In the genomic region with DNA sequence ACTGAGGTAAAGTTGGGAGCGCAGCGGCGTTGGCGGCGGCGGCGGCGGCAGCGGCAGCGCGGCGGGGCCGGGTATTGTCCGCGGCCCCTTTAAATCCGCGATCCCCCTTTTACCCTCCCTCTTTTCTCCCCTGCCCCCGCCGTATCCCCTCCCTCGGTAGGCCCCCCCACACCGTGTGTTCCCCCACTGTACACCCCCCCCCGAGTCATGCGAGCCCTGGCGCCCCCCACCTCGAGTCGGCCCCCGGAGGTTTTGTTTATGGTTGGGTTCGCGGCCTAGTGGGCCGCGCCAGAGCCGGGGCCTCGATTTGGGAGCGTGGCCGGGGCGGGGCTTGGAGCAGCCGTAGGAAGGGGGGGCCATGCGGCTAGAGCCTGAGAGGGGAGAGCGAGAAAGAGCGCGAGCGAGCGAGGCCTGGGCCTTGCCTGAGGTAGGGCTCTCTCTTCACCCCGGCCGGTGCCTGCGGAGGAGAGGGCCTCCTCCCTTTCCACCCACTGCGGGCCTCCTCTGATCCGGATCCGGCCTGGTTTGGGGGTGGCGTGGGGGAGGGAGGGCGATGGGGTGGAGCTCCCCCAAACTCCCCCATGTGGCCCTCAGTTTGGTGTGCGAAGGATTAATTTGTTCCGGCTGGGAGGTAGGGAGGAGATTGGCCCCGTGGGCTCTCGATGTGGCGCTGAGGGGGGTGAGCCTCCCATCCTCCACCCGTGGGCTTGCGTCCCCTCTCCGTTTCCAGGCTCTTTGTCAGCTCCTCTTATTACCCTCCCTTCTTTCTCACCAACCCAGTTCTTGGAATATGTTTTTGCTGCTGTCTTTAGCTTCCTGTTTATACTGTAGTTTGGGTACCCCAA, we compare ENCODE assay signal across 8 cellular contexts. TPM values are rescaled to one million over a fixed set of nuclear protein-coding genes. Genes with fewer than 3 reads are reported as not detected.
A peak's percentile ranks its signal among the peaks of the same experiment; 100 is the strongest.
DNase-seq lines count a peak whose midpoint lies in the region; ATAC-seq and TF ChIP-seq lines count a peak whose summit lies in the region.

No MANE protein-coding gene starts in this region.

- intact Hi-C loops in Right ventricle myocardium superior (cut with DNase I) = no loop called here

- peak overlapping the region; percentile 99 for H3K14ac ChIP-seq in trophoblast cell (ENCODE audit: low read length)

- no peak overlapping the region for H2BK12ac ChIP-seq in trophoblast cell (ENCODE audit: low read length)

- no peak for TF ChIP-seq POLR2A in tibial nerve (IDR thresholded peaks at IDR 0.05)

- H3K4me3 ChIP-seq in SJSA1 (peak overlapping the region; percentile 70), trophoblast cell (ENCODE audit: low read depth, low read length) (peak overlapping the region; percentile 89), tibial nerve (peak overlapping the region; percentile 81 to 98 (median 90))

- H4K12ac ChIP-seq in trophoblast cell (ENCODE audit: low read depth, low read length) = peak overlapping the region; percentile 98

- H3K9me3 Mint-ChIP-seq in activated naive CD4-positive, alpha-beta T cell treated with anti-CD3 and anti-CD28 coated beads, Interleukin-2, amount 10 ng/mL, durations not matched to agents 7 days and 5 days = no peaks in the 10 kb centered on the region

- peaks cover 20% of the 10 kb centered on the region for H3K79me2 ChIP-seq in trophoblast cell (ENCODE audit: control insufficient read depth, insufficient read depth, low read length, poor library complexity)

- H4K8ac ChIP-seq in trophoblast cell (ENCODE audit: low read depth, low read length) = peak overlapping the region; percentile 95

- H3K79me1 ChIP-seq in trophoblast cell (ENCODE audit: low read length) = peaks cover 13% of the 10 kb centered on the region

- H3K36me3 ChIP-seq in SJSA1 (peaks cover 63% of the 10 kb centered on the region), trophoblast cell (ENCODE audit: control insufficient read depth in 1 of 2, insufficient read depth in 2 of 2, low read length in 2 of 2) (peaks cover 6 to 19% of the 10 kb centered on the region in 2 experiments), tibial nerve (peaks cover 0 to 33% (median 0%) of the 10 kb centered on the region in 3 donors)

- ATAC-seq in HG03066 (IDR thresholded peaks at IDR 0.05; ENCODE audit: low read depth, unreplicated experiment) (peak; percentile 19), Right ventricle myocardium superior (ENCODE audit: poor library complexity) (peak; percentile 40)

- H3K9ac ChIP-seq in trophoblast cell (ENCODE audit: low read length) = peak overlapping the region; percentile 97

- peak overlapping the region; percentile 97 for H3K18ac ChIP-seq in trophoblast cell (ENCODE audit: low read length)

- peak overlapping the region; percentile 94 for H3K4me3 Mint-ChIP-seq in activated naive CD4-positive, alpha-beta T cell treated with anti-CD3 and anti-CD28 coated beads, Interleukin-2, amount 10 ng/mL, durations not matched to agents 7 days and 5 days

- H3K4ac ChIP-seq in trophoblast cell (ENCODE audit: low read depth, low read length) = peak overlapping the region; percentile 100

- peaks cover 62% of the 10 kb centered on the region for H3K36me3 Mint-ChIP-seq in activated naive CD4-positive, alpha-beta T cell treated with anti-CD3 and anti-CD28 coated beads, Interleukin-2, amount 10 ng/mL, durations not matched to agents 7 days and 5 days

- TF ChIP-seq EP300 in tibial nerve (IDR thresholded peaks at IDR 0.05) = peak; percentile 5 to 26

- WGBS in trophoblast cell (ENCODE audit: extremely low coverage, insufficient coverage, insufficient read length) = no CpG with 5 or more reads among the region's 59 CpGs
- 1% methylated on average over 32 to 56 of the region's 59 CpGs for WGBS in tibial nerve, 2 donors

- no peak overlapping the region for H3K23ac ChIP-seq in trophoblast cell (ENCODE audit: low read length)

- CTCF ChIA-PET in activated naive CD4-positive, alpha-beta T cell treated with anti-CD3 and anti-CD28 coated beads, Interleukin-2, amount 10 ng/mL, durations not matched to agents 7 days and 5 days (lab: Charles Lee) = interaction anchor here (0.8 to 4.0 kb wide), 2 partner anchors 22 to 384 kb away, joined by 3 to 16 read pairs; no protein-coding TSS in a partner anchor

- H3K9me3 ChIP-seq in SJSA1 (replicated peaks) (no peaks in the 10 kb centered on the region), trophoblast cell (ENCODE audit: insufficient read depth, low read depth, low read length) (no peaks in the 10 kb centered on the region), tibial nerve (no peaks in the 10 kb centered on the region)

- H2BK5ac ChIP-seq in trophoblast cell (ENCODE audit: low read depth, low read length, poor library complexity) = peak overlapping the region; percentile 97

- peak overlapping the region; percentile 89 for H2BK120ac ChIP-seq in trophoblast cell (ENCODE audit: insufficient read depth, low read length, poor library complexity)

- H2AK5ac ChIP-seq in trophoblast cell (ENCODE audit: low read length) = peak overlapping the region; percentile 98

- peak; percentile 65 for DNase-seq in NK-92 treated with Interleukin-12 subunit alpha and Interleukin-12 subunit beta, amount 100 ng/mL, for 24 hours (lab: John Stamatoyannopoulos, UW)
- DNase-seq in NK-92 (lab: John Stamatoyannopoulos, UW; ENCODE audit: unreplicated experiment) (no peak), SJSA1 (ENCODE audit: low read depth in 1 of 2, low spot score in 2 of 2) (peak; percentile 40 to 71), Right ventricle myocardium superior (peak; percentile 75), trophoblast cell (peak; percentile 42 to 52), tibial nerve (ENCODE audit: low spot score in 2 of 2) (peak; percentile 22 to 34)
- peak; percentile 82 for DNase-seq in activated naive CD4-positive, alpha-beta T cell treated with anti-CD3 and anti-CD28 coated beads, Interleukin-2, amount 10 ng/mL, durations not matched to agents 7 days and 5 days

- H3K4me2 ChIP-seq in trophoblast cell (ENCODE audit: low read length) = peak overlapping the region; percentile 75

- no peak for TF ChIP-seq CTCF in tibial nerve (IDR thresholded peaks at IDR 0.05)

- H3K27ac ChIP-seq in SJSA1 (peak overlapping the region; percentile 87), trophoblast cell (ENCODE audit: low read depth, low read length) (peak overlapping the region; percentile 83), tibial nerve (peak overlapping the region; percentile 98 to 99 (median 98))

- H4K91ac ChIP-seq in trophoblast cell (ENCODE audit: low read depth, low read length) = peak overlapping the region; percentile 97

- peaks cover 71% of the 10 kb centered on the region for H3K4me1 Mint-ChIP-seq in activated naive CD4-positive, alpha-beta T cell treated with anti-CD3 and anti-CD28 coated beads, Interleukin-2, amount 10 ng/mL, durations not matched to agents 7 days and 5 days

- peak overlapping the region; percentile 72 for H2AFZ ChIP-seq in trophoblast cell (ENCODE audit: insufficient read depth, low read length, poor library complexity)

- no peaks in the 10 kb centered on the region for H3K27me3 Mint-ChIP-seq in activated naive CD4-positive, alpha-beta T cell treated with anti-CD3 and anti-CD28 coated beads, Interleukin-2, amount 10 ng/mL, durations not matched to agents 7 days and 5 days

- H3K4me1 ChIP-seq in SJSA1 (replicated peaks) = peaks cover 22% of the 10 kb centered on the region
- peaks cover 2 to 4% of the 10 kb centered on the region in 2 experiments for H3K4me1 ChIP-seq in trophoblast cell (ENCODE audit: control insufficient read depth in 1 of 2, insufficient read depth in 2 of 2, low read length in 2 of 2)
- peaks cover 5 to 72% (median 39%) of the 10 kb centered on the region in 4 donors for H3K4me1 ChIP-seq in tibial nerve

- H3K27ac Mint-ChIP-seq in activated naive CD4-positive, alpha-beta T cell treated with anti-CD3 and anti-CD28 coated beads, Interleukin-2, amount 10 ng/mL, durations not matched to agents 7 days and 5 days = peak overlapping the region; percentile 98

- H3K27me3 ChIP-seq in SJSA1 (replicated peaks) (no peaks in the 10 kb centered on the region), trophoblast cell (ENCODE audit: insufficient read depth, low read length) (no peaks in the 10 kb centered on the region), tibial nerve (no peaks in the 10 kb centered on the region)

RNA-seq across cellular contexts. Expression of a gene that starts 0.4 kb away (rescaled TPM):
- total RNA-seq in SJSA1 (2014; rRNA removed; shearing (Covaris generic)) = 83.4 and 92.1 TPM in 2 replicates
- total RNA-seq in Right ventricle myocardium superior = 91.2 TPM
- 162 and 163 TPM in 2 replicates for polyA plus RNA-seq in trophoblast cell (2013)
- 10 to 100 TPM; 43.5 to 68.2 (median 55.7) TPM for total RNA-seq in tibial nerve

RNA-seq across cellular contexts. Expression of a gene that starts 15.1 kb away (rescaled TPM):
- not detected in 2 replicates for total RNA-seq in SJSA1 (2014; rRNA removed; shearing (Covaris generic))
- total RNA-seq in Right ventricle myocardium superior (not detected), tibial nerve (not detected)
- not detected in 2 replicates for polyA plus RNA-seq in trophoblast cell (2013)

RNA-seq across cellular contexts. Expression of a gene that starts 29.3 kb away (rescaled TPM):
- 847 and 1,117 TPM in 2 replicates for total RNA-seq in SJSA1 (2014; rRNA removed; shearing (Covaris generic))
- total RNA-seq in Right ventricle myocardium superior = 80.9 TPM
- 374 and 377 TPM in 2 replicates for polyA plus RNA-seq in trophoblast cell (2013)
- total RNA-seq in tibial nerve = 100 to 1,000 TPM; 170 to 251 (median 222) TPM

RNA-seq across cellular contexts. Expression of a gene that starts 51.2 kb away (rescaled TPM):
- total RNA-seq in SJSA1 (2014; rRNA removed; shearing (Covaris generic)) = 175 and 184 TPM in 2 replicates
- total RNA-seq in Right ventricle myocardium superior (166 TPM), tibial nerve (100 to 1,000 TPM in 3 of 4 donors, 10 to 100 TPM in 1; 93.9 to 120 (median 111) TPM)
- polyA plus RNA-seq in trophoblast cell (2013) = 65.1 and 69.2 TPM in 2 replicates
